ENCODE assay signal across 10 cellular contexts in genomic region chr16:4404967-4405696, GRCh38. TPM values are rescaled to one million over a fixed set of nuclear protein-coding genes. Genes with fewer than 3 reads are reported as not detected.
DNase-seq lines count a peak whose midpoint lies in the region; ATAC-seq, FAIRE-seq and TF ChIP-seq lines count a peak whose summit lies in the region.
"Had no signal": no experiment of that assay in that cellular context is flagged by ENCODE, and none has a peak within 500 bp of the region (broad histone marks: within the 10 kb centered on the region; RNA-seq: fewer than 3 reads in every experiment).

No MANE protein-coding gene starts in this region.

- H3K9me3 Mint-ChIP-seq in central memory CD8-positive, alpha-beta T cell: no peaks in the 10 kb centered on the region
- H3K9me3 Mint-ChIP-seq: activated naive CD4-positive, alpha-beta T cell treated with anti-CD3 and anti-CD28 coated beads, Interleukin-2, amount 50 U/mL, for 72 hours had no signal

- no peaks in the 10 kb centered on the region for H3K27me3 Mint-ChIP-seq in central memory CD8-positive, alpha-beta T cell

- WGBS in right cardiac atrium: 90% methylated on average over 24 of the region's 24 CpGs

- H3K4me1 Mint-ChIP-seq in central memory CD8-positive, alpha-beta T cell: peaks cover 28% of the 10 kb centered on the region

- no peaks in the 10 kb centered on the region for H3K27me3 ChIP-seq in right cardiac atrium (ENCODE audit: control insufficient read depth, insufficient read depth)

- H3K4me3 ChIP-seq in right cardiac atrium (ENCODE audit: low read length): no peak overlapping the region

- H3K4me1 ChIP-seq in right cardiac atrium (ENCODE audit: control insufficient read depth, insufficient read depth, low read length): no peaks in the 10 kb centered on the region

- peaks cover 93% of the 10 kb centered on the region for H3K36me3 Mint-ChIP-seq in central memory CD8-positive, alpha-beta T cell (ENCODE audit: insufficient read depth)
- H3K36me3 Mint-ChIP-seq: activated naive CD4-positive, alpha-beta T cell treated with anti-CD3 and anti-CD28 coated beads, Interleukin-2, amount 50 U/mL, for 72 hours had no signal

- DNase-seq in right cardiac atrium (peak in 2 of 3 donors; percentile 49 to 57), left cardiac atrium (no peak), substantia nigra (lab: John Stamatoyannopoulos, UW) (no peak), D721Med (ENCODE audit: insufficient read length, low spot score) (no peak)
- peak in 1 of 2 donors; percentile 11 for DNase-seq in central memory CD8-positive, alpha-beta T cell (ENCODE audit: low spot score in 2 of 2)
- DNase-seq: activated CD4-positive, CD25-positive, alpha-beta regulatory T cell; NCI-H187 treated with DMSO at 0.1 percent for 48 hours had no signal

- intact Hi-C loops in right cardiac atrium (cut with DNase I) (loop anchor here in 2 of 4 donors (10.0 kb wide), 2 partner anchors 110 to 120 kb away; no protein-coding TSS in a partner anchor), left cardiac atrium (cut with DNase I) (loop anchor here (5.0 to 10.0 kb wide), 4 partner anchors 120 to 223 kb away; no protein-coding TSS in a partner anchor)

- H3K27ac ChIP-seq in right cardiac atrium (ENCODE audit: low read length) (no peak overlapping the region), substantia nigra (ENCODE audit: low read depth, low read length, poor library complexity, severe bottlenecking) (peak overlapping the region; percentile 59)
- H3K27ac ChIP-seq: HL-60 had no signal

- ATAC-seq in right cardiac atrium (no peak), left cardiac atrium (no peak), HG02571 (IDR thresholded peaks at IDR 0.05; ENCODE audit: unreplicated experiment) (no peak)
- no peak for ATAC-seq in central memory CD8-positive, alpha-beta T cell (replicated peaks; ENCODE audit: extremely low read depth, poor library complexity, severe bottlenecking)

- TF ChIP-seq CTCF in D721Med (IDR thresholded peaks at IDR 0.05; ENCODE audit: insufficient read depth, missing control alignments): no peak

- FAIRE-seq in D721Med (lab: Jason Lieb, UNC): no peak

- H3K9me3 ChIP-seq in right cardiac atrium (ENCODE audit: control insufficient read depth, low read length): no peaks in the 10 kb centered on the region

- H3K4me3 Mint-ChIP-seq in central memory CD8-positive, alpha-beta T cell: peak overlapping the region; percentile 51

- peak overlapping the region; percentile 81 for H3K27ac Mint-ChIP-seq in central memory CD8-positive, alpha-beta T cell (ENCODE audit: low read depth)

RNA-seq across cellular contexts. Expression of gene CORO7, which starts 11.3 kb away (rescaled TPM):
- 10 to 100 TPM; 13.4 to 18.1 (median 16.9) TPM for total RNA-seq in right cardiac atrium
- 9.0 TPM for polyA plus RNA-seq in right cardiac atrium
- total RNA-seq in left cardiac atrium: 10 to 100 TPM; 15.6 to 19.5 TPM

RNA-seq across cellular contexts. Expression of gene DNAJA3, which starts 20.5 kb away (rescaled TPM):
- total RNA-seq in right cardiac atrium (10 to 100 TPM; 40.4 to 54.0 (median 49.8) TPM), left cardiac atrium (10 to 100 TPM; 44.6 to 48.3 TPM)
- polyA plus RNA-seq in right cardiac atrium: 48.4 TPM

RNA-seq across cellular contexts. Expression of gene VASN, which starts 33.5 kb away (rescaled TPM):
- total RNA-seq in right cardiac atrium (10 to 100 TPM; 11.4 to 21.3 (median 13.6) TPM), left cardiac atrium (10 to 100 TPM; 10.6 to 20.0 TPM)
- 10.7 TPM for polyA plus RNA-seq in right cardiac atrium
- total RNA-seq: activated naive CD4-positive, alpha-beta T cell treated with anti-CD3 and anti-CD28 coated beads, Interleukin-2, amount 50 U/mL, for 72 hours had no signal

RNA-seq across cellular contexts. Expression of gene PAM16, which starts 54.0 kb away (rescaled TPM):
- total RNA-seq in right cardiac atrium (10 to 100 TPM; 57.6 to 61.9 (median 59.7) TPM), left cardiac atrium (10 to 100 TPM; 51.0 to 64.3 TPM)
- 131 TPM for polyA plus RNA-seq in right cardiac atrium

Comparison
In these comparisons a context has a peak if more than half of its experiments do, and no peak if none do; other contexts are left out.
1. DNase-seq: peak in right cardiac atrium (2 of 3); none in left cardiac atrium (single experiment), substantia nigra (0 of 49) and D721Med (single experiment).